In the genomic region with DNA sequence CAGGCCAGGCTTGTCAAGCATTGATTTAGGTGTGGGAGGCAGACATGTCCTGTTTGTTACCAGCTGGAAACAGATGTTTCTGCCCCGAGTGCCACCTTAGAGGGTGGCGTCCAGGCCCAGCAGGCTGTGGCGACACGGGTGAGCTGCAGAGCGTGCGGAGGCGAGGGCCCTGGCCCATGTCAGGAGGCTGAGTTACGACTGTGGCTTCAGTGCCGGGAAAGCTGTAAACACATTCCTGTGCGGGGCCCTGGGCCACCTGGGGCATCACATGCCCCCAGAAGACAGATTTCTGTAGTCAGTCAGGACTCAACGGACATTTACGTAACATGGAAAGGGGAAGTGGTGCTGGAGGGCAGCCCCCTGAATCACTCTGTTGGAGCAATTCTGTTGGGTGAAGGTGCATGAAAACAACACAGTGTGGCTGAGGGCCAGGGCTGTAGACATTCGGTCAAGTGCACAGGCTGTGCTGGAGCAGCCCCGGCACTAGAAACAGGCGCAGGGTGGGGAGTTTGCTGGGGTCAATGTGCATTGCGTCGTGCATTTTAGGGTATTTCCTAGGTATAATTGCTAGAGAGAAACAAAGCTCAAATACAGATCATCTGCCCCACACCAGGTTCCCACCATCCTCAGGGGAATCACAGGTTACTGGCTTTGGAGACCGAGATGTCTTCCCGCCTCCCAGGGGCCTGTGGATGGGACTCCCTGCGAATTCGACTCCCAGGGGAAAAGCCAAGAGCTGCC, we compare ENCODE assay signal across 13 cellular contexts.
DNase-seq lines count a peak whose midpoint lies in the region; ATAC-seq and TF ChIP-seq lines count a peak whose summit lies in the region.
"Had no signal": no experiment of that assay in that cellular context is flagged by ENCODE, and none has a peak within 500 bp of the region (broad histone marks: within the 10 kb centered on the region; RNA-seq: fewer than 3 reads in every experiment).

No MANE protein-coding gene starts in this region.

- H3K4me1 Mint-ChIP-seq in activated naive CD4-positive, alpha-beta T cell treated with anti-CD3 and anti-CD28 coated beads, Interleukin-2, amount 10 ng/mL, durations not matched to agents 7 days and 5 days = no peaks in the 10 kb centered on the region
- H3K4me1 Mint-ChIP-seq: CD8-positive, alpha-beta memory T cell had no signal

- ATAC-seq in GM19468 (IDR thresholded peaks at IDR 0.05; ENCODE audit: extremely low read depth, unreplicated experiment) (peak; percentile 68), HG03159 (IDR thresholded peaks at IDR 0.05; ENCODE audit: unreplicated experiment) (peak; percentile 54), esophagus mucosa (peak; percentile 74), HG03520 (IDR thresholded peaks at IDR 0.05; ENCODE audit: unreplicated experiment) (no peak)

- DNase-seq in GM13976 (ENCODE audit: low spot score) (peak; percentile 50), DMS79 (lab: John Stamatoyannopoulos, UW) (no peak)
- DNase-seq in activated naive CD4-positive, alpha-beta T cell treated with anti-CD3 and anti-CD28 coated beads, Interleukin-2, amount 10 ng/mL, durations not matched to agents 7 days and 5 days = no peak
- DNase-seq in activated CD8-positive, alpha-beta memory T cell treated with anti-CD3 and anti-CD28 coated beads, Interleukin-2, amount 50 U/mL, for 4 hours = no peak
- DNase-seq: CD8-positive, alpha-beta memory T cell; HCEC 1CT; midbrain; NCI-H146 had no signal

- no peak overlapping the region for H3K4me3 Mint-ChIP-seq in activated naive CD4-positive, alpha-beta T cell treated with anti-CD3 and anti-CD28 coated beads, Interleukin-2, amount 10 ng/mL, durations not matched to agents 7 days and 5 days
- H3K4me3 Mint-ChIP-seq: CD8-positive, alpha-beta memory T cell; T-helper 2 cell treated with Interferon-gamma antibody and Interleukin-4, amounts not matched to agents 5 μg/mL and 100 μg/mL, for 36 hours had no signal

- no peaks in the 10 kb centered on the region for H3K9me3 Mint-ChIP-seq in activated naive CD4-positive, alpha-beta T cell treated with anti-CD3 and anti-CD28 coated beads, Interleukin-2, amount 10 ng/mL, durations not matched to agents 7 days and 5 days
- H3K9me3 Mint-ChIP-seq: T-helper 2 cell treated with Interferon-gamma antibody and Interleukin-4, amounts not matched to agents 5 μg/mL and 100 μg/mL, for 36 hours had no signal

- CTCF ChIA-PET in activated naive CD4-positive, alpha-beta T cell treated with anti-CD3 and anti-CD28 coated beads, Interleukin-2, amount 10 ng/mL, durations not matched to agents 7 days and 5 days (lab: Charles Lee) = no interaction called here

- TF ChIP-seq CTCF in GM13976 (IDR thresholded peaks at IDR 0.05; ENCODE audit: borderline replicate concordance, control extremely low read depth, extremely low read depth, insufficient read depth, missing control alignments) = no peak

- H3K27me3 Mint-ChIP-seq in activated naive CD4-positive, alpha-beta T cell treated with anti-CD3 and anti-CD28 coated beads, Interleukin-2, amount 10 ng/mL, durations not matched to agents 7 days and 5 days = peaks cover 72% of the 10 kb centered on the region

- no peaks in the 10 kb centered on the region for H3K36me3 Mint-ChIP-seq in activated naive CD4-positive, alpha-beta T cell treated with anti-CD3 and anti-CD28 coated beads, Interleukin-2, amount 10 ng/mL, durations not matched to agents 7 days and 5 days
- H3K36me3 Mint-ChIP-seq: CD8-positive, alpha-beta memory T cell had no signal

- H3K27ac Mint-ChIP-seq in activated naive CD4-positive, alpha-beta T cell treated with anti-CD3 and anti-CD28 coated beads, Interleukin-2, amount 10 ng/mL, durations not matched to agents 7 days and 5 days = no peak overlapping the region
- H3K27ac Mint-ChIP-seq: CD8-positive, alpha-beta memory T cell; T-helper 2 cell treated with Interferon-gamma antibody and Interleukin-4, amounts not matched to agents 5 μg/mL and 100 μg/mL, for 36 hours had no signal

- in situ Hi-C loops in GM13976 (cut with MboI; ENCODE audit: low sequenced_read_pairs, unreplicated experiment) = no loop called here
